17 cellular contexts compared by ENCODE assay signal in genomic region chr7:55526329-55526728, GRCh38. TPM values are rescaled to one million over a fixed set of nuclear protein-coding genes. Genes with fewer than 3 reads are reported as not detected.
A peak's percentile ranks its signal among the peaks of the same experiment; 100 is the strongest.
DNase-seq lines count a peak whose midpoint lies in the region; ATAC-seq and TF ChIP-seq lines count a peak whose summit lies in the region.
"Had no signal": no experiment of that assay in that cellular context is flagged by ENCODE, and none has a peak within 500 bp of the region (broad histone marks: within the 10 kb centered on the region; RNA-seq: fewer than 3 reads in every experiment).

No MANE protein-coding gene starts in this region.

- intact Hi-C loops in CD4-positive, alpha-beta T cell (cut with DNase I, micrococcal nuclease), result no loop called here
- intact Hi-C loops in heart left ventricle (cut with DNase I), result no loop called here

- H3K36me3 Mint-ChIP-seq in CD4-positive, alpha-beta T cell (ENCODE audit: low read depth), result peaks cover 13% of the 10 kb centered on the region
- H3K36me3 Mint-ChIP-seq in activated naive CD4-positive, alpha-beta T cell treated with anti-CD3 and anti-CD28 coated beads, Interleukin-2, amount 50 U/mL, for 72 hours, result peaks cover 6 to 23% of the 10 kb centered on the region in 2 donors
- H3K36me3 Mint-ChIP-seq: activated naive CD4-positive, alpha-beta T cell treated with anti-CD3 and anti-CD28 coated beads, Interleukin-2, amount 50 U/mL, for 24 hours had no signal

- H3K27me3 Mint-ChIP-seq in CD4-positive, alpha-beta T cell, result no peaks in the 10 kb centered on the region
- H3K27me3 Mint-ChIP-seq: activated naive CD4-positive, alpha-beta T cell treated with anti-CD3 and anti-CD28 coated beads, Interleukin-2, amount 50 U/mL, for 24 hours; stimulated activated naive CD8-positive, alpha-beta T cell treated with anti-CD3 and anti-CD28 coated beads, Interleukin-15, amount 100 ng/mL, for 72 hours had no signal

- TF ChIP-seq CTCF in CD4-positive, alpha-beta T cell (IDR thresholded peaks at IDR 0.05), result no peak
- no peak for TF ChIP-seq CTCF in heart left ventricle (IDR thresholded peaks at IDR 0.05)

- H3K4me1 Mint-ChIP-seq in CD4-positive, alpha-beta T cell (ENCODE audit: low read depth), result peaks cover 73% of the 10 kb centered on the region

- 51 to 72% (median 58%) methylated on average over 4 of the region's 4 CpGs for WGBS in heart left ventricle, 4 donors

- no peak for TF ChIP-seq POLR2A in heart left ventricle (IDR thresholded peaks at IDR 0.05)

- no peaks in the 10 kb centered on the region for H3K27me3 ChIP-seq in CD4-positive, alpha-beta T cell (ENCODE audit: control insufficient read depth, insufficient read depth, low read length)
- no peaks in the 10 kb centered on the region for H3K27me3 ChIP-seq in heart left ventricle
- H3K27me3 ChIP-seq: brain microvascular endothelial cell, esophagus muscularis mucosa, ovary had no signal

- peak overlapping the region; percentile 19 for H3K27ac Mint-ChIP-seq in CD4-positive, alpha-beta T cell
- no peak overlapping the region for H3K27ac Mint-ChIP-seq in activated naive CD4-positive, alpha-beta T cell treated with anti-CD3 and anti-CD28 coated beads, Interleukin-2, amount 50 U/mL, for 72 hours
- H3K27ac Mint-ChIP-seq: GM23338; stimulated activated naive CD8-positive, alpha-beta T cell treated with anti-CD3 and anti-CD28 coated beads, Interleukin-15, amount 100 ng/mL, for 72 hours; T-helper 2 cell treated with Interferon-gamma antibody and Interleukin-4, amounts not matched to agents 5 μg/mL and 100 μg/mL, for 36 hours had no signal

- H3K4me1 ChIP-seq in heart left ventricle, result peaks cover 0 to 42% (median 15%) of the 10 kb centered on the region in 12 donors

- no peak overlapping the region for H3K27ac ChIP-seq in CD4-positive, alpha-beta T cell (ENCODE audit: low read depth, low read length)
- H3K27ac ChIP-seq in heart left ventricle, result peak overlapping the region in 1 of 12 donors; percentile 56
- H3K27ac ChIP-seq: brain microvascular endothelial cell, esophagus muscularis mucosa, KMS-11, ovary had no signal

- POLR2A ChIA-PET in CD4-positive, alpha-beta T cell (lab: Charles Lee), result no interaction called here

- H3K4me3 Mint-ChIP-seq in CD4-positive, alpha-beta T cell, result no peak overlapping the region
- H3K4me3 Mint-ChIP-seq: activated naive CD4-positive, alpha-beta T cell treated with anti-CD3 and anti-CD28 coated beads, Interleukin-2, amount 50 U/mL, for 24 hours; GM23338; stimulated activated naive CD8-positive, alpha-beta T cell treated with anti-CD3 and anti-CD28 coated beads, Interleukin-15, amount 100 ng/mL, for 72 hours; T-helper 2 cell treated with Interferon-gamma antibody and Interleukin-4, amounts not matched to agents 5 μg/mL and 100 μg/mL, for 36 hours had no signal

- no peaks in the 10 kb centered on the region for H3K9me3 ChIP-seq in CD4-positive, alpha-beta T cell (ENCODE audit: control insufficient read depth, low read length)
- H3K9me3 ChIP-seq in heart left ventricle, result no peaks in the 10 kb centered on the region
- H3K9me3 ChIP-seq: esophagus muscularis mucosa, ovary had no signal

- no peak for DNase-seq in CD4-positive, alpha-beta T cell
- peak; percentile 77 for DNase-seq in NCI-H82 (lab: John Stamatoyannopoulos, UW)
- DNase-seq in heart left ventricle, result no peak
- DNase-seq in putamen (ENCODE audit: low spot score), result peak; percentile 30
- no peak for DNase-seq in germinal center (ENCODE audit: low spot score)
- no peak for DNase-seq in OCI-M1 (lab: John Stamatoyannopoulos, UW)
- DNase-seq in COR-L47 (lab: John Stamatoyannopoulos, UW), result no peak
- no peak for DNase-seq in activated naive CD4-positive, alpha-beta T cell treated with anti-CD3 and anti-CD28 coated beads, Interleukin-2, amount 50 U/mL, for 72 hours (ENCODE audit: low spot score in 2 of 2)
- DNase-seq: activated CD4-positive, alpha-beta T cell treated with anti-CD3 and anti-CD28 coated beads for 4 hours; brain microvascular endothelial cell; stimulated activated naive CD8-positive, alpha-beta T cell treated with anti-CD3 and anti-CD28 coated beads, Interleukin-15, amount 100 ng/mL, for 72 hours had no signal

- H3K9me3 Mint-ChIP-seq in CD4-positive, alpha-beta T cell, result no peaks in the 10 kb centered on the region
- H3K9me3 Mint-ChIP-seq in activated naive CD4-positive, alpha-beta T cell treated with anti-CD3 and anti-CD28 coated beads, Interleukin-2, amount 50 U/mL, for 72 hours, result no peaks in the 10 kb centered on the region
- H3K9me3 Mint-ChIP-seq: activated naive CD4-positive, alpha-beta T cell treated with anti-CD3 and anti-CD28 coated beads, Interleukin-2, amount 50 U/mL, for 24 hours; GM23338; stimulated activated naive CD8-positive, alpha-beta T cell treated with anti-CD3 and anti-CD28 coated beads, Interleukin-15, amount 100 ng/mL, for 72 hours; T-helper 2 cell treated with Interferon-gamma antibody and Interleukin-4, amounts not matched to agents 5 μg/mL and 100 μg/mL, for 36 hours had no signal

- H3K4me3 ChIP-seq in heart left ventricle, result no peak overlapping the region
- H3K4me3 ChIP-seq: esophagus muscularis mucosa, GM23338, ovary had no signal

- no peaks in the 10 kb centered on the region for H3K36me3 ChIP-seq in heart left ventricle
- H3K36me3 ChIP-seq: brain microvascular endothelial cell, esophagus muscularis mucosa, ovary had no signal

- CTCF ChIA-PET in CD4-positive, alpha-beta T cell (lab: Charles Lee), result no interaction called here

- no peak for ATAC-seq in CD4-positive, alpha-beta T cell (ENCODE audit: poor library complexity)
- ATAC-seq in heart left ventricle, result peak; percentile 62 to 76 (median 70)
- ATAC-seq in activated naive CD4-positive, alpha-beta T cell treated with anti-CD3 and anti-CD28 coated beads, Interleukin-2, amount 50 U/mL, for 72 hours, result no peak
- ATAC-seq: stimulated activated naive CD8-positive, alpha-beta T cell treated with anti-CD3 and anti-CD28 coated beads, Interleukin-15, amount 100 ng/mL, for 72 hours had no signal

RNA-seq across cellular contexts. Expression of gene VOPP1, which starts 46.0 kb away (rescaled TPM):
- total RNA-seq in CD4-positive, alpha-beta T cell, result 10 to 100 TPM; 49.6 to 53.1 TPM
- 10 to 100 TPM; 20.3 to 58.0 (median 26.8) TPM for total RNA-seq in heart left ventricle
- polyA plus RNA-seq in heart left ventricle, result 10 to 100 TPM in 1 of 2 donors, 1 to 10 TPM in 1; 9.9 to 22.8 TPM
- total RNA-seq in activated naive CD4-positive, alpha-beta T cell treated with anti-CD3 and anti-CD28 coated beads, Interleukin-2, amount 50 U/mL, for 72 hours, result 100 to 1,000 TPM in 1 of 2 donors, 10 to 100 TPM in 1; 52.0 to 124 TPM

Comparison
In these comparisons a context has a peak if more than half of its experiments do, and no peak if none do; other contexts are left out.
1. ATAC-seq: peak in heart left ventricle (4 of 4); none in CD4-positive, alpha-beta T cell (single experiment) and activated naive CD4-positive, alpha-beta T cell treated with anti-CD3 and anti-CD28 coated beads, Interleukin-2, amount 50 U/mL, for 72 hours (0 of 2).
2. DNase-seq: peak in NCI-H82 (single experiment) and putamen (single experiment); none in CD4-positive, alpha-beta T cell (0 of 10), heart left ventricle (0 of 5), germinal center (single experiment), OCI-M1 (single experiment), COR-L47 (single experiment) and activated naive CD4-positive, alpha-beta T cell treated with anti-CD3 and anti-CD28 coated beads, Interleukin-2, amount 50 U/mL, for 72 hours (0 of 2).